Comparison of ENCODE assay signal across 8 cellular contexts in genomic region chr19:19820774-19821315, GRCh38. TPM values are rescaled to one million over a fixed set of nuclear protein-coding genes. Genes with fewer than 3 reads are reported as not detected.
DNase-seq lines count a peak whose midpoint lies in the region; ATAC-seq and TF ChIP-seq lines count a peak whose summit lies in the region.

No MANE protein-coding gene starts in this region.

- 4 to 9% (median 9%) methylated on average over 16 to 17 of the region's 17 CpGs for WGBS in psoas muscle, 3 donors

- intact Hi-C loops in psoas muscle (cut with DNase I): loop anchor here in 1 of 2 donors (2.0 kb wide), 2 partner anchors 44 to 46 kb away; no protein-coding TSS in a partner anchor

- no peak for ATAC-seq in psoas muscle
- ATAC-seq in GM19467 (IDR thresholded peaks at IDR 0.05; ENCODE audit: unreplicated experiment): no peak
- ATAC-seq in HG03135 (IDR thresholded peaks at IDR 0.05; ENCODE audit: unreplicated experiment): no peak
- no peak for ATAC-seq in omental fat pad (ENCODE audit: low FRiP score)

- H3K4me1 ChIP-seq in SJSA1 (replicated peaks) (no peaks in the 10 kb centered on the region), psoas muscle (peaks cover 3% of the 10 kb centered on the region)

- TF ChIP-seq CTCF in GM12865 (IDR thresholded peaks at IDR 0.05; ENCODE audit: insufficient read depth, low read depth, low read length, missing control alignments): no peak
- TF ChIP-seq CTCF in psoas muscle (IDR thresholded peaks at IDR 0.05): no peak
- no peak for TF ChIP-seq CTCF in omental fat pad (IDR thresholded peaks at IDR 0.05)

- no peaks in the 10 kb centered on the region for H3K36me3 ChIP-seq in SJSA1
- H3K36me3 ChIP-seq in psoas muscle (ENCODE audit: insufficient read depth in 1 of 2, low read depth in 1 of 2): peaks cover 0 to 12% of the 10 kb centered on the region in 2 donors

- no peaks in the 10 kb centered on the region for H3K27me3 ChIP-seq in SJSA1 (replicated peaks)
- H3K27me3 ChIP-seq in psoas muscle (ENCODE audit: insufficient read depth in 3 of 3, low read length in 2 of 3): no peaks in the 10 kb centered on the region

- H3K4me3 ChIP-seq in GM12865 (ENCODE audit: low read depth, low read length) (peak overlapping the region; percentile 75), SJSA1 (peak overlapping the region; percentile 57), psoas muscle (peak overlapping the region; percentile 89)

- peak; percentile 33 for DNase-seq in GM12865 (ENCODE audit: low read depth)
- DNase-seq in SJSA1 (ENCODE audit: low read depth in 1 of 2, low spot score in 2 of 2): no peak
- DNase-seq in epithelial cell of prostate (ENCODE audit: low read depth, low spot score): no peak
- DNase-seq in psoas muscle: no peak
- no peak for DNase-seq in occipital lobe (lab: John Stamatoyannopoulos, UW)
- no peak for DNase-seq in omental fat pad (ENCODE audit: low spot score)

- H3K9me3 ChIP-seq in SJSA1 (replicated peaks) (peaks cover 7% of the 10 kb centered on the region), psoas muscle (peaks cover 8% of the 10 kb centered on the region)

- H3K27ac ChIP-seq in SJSA1 (peak overlapping the region; percentile 84), epithelial cell of prostate (peak overlapping the region; percentile 82), psoas muscle (peak overlapping the region; percentile 96)

RNA-seq across cellular contexts. Expression of gene ZNF506, which starts 0.7 kb away (rescaled TPM):
- 5.8 and 44.6 TPM in 2 replicates for total RNA-seq in SJSA1 (2014; rRNA removed; shearing (Covaris generic))
- total RNA-seq in psoas muscle: 10 to 100 TPM in 1 of 4 donors, 1 to 10 TPM in 3; 6.8 to 12.5 (median 8.7) TPM
- 1 to 10 TPM; 2.4 to 8.7 (median 2.7) TPM for polyA plus RNA-seq in psoas muscle
- total RNA-seq in occipital lobe: 69.3 TPM
- 10 to 100 TPM; 20.0 to 47.6 (median 24.0) TPM for total RNA-seq in omental fat pad

RNA-seq across cellular contexts. Expression of gene ZNF253, which starts 44.8 kb away (rescaled TPM):
- 1.6 and 3.0 TPM in 2 replicates for total RNA-seq in SJSA1 (2014; rRNA removed; shearing (Covaris generic))
- total RNA-seq in psoas muscle: 10 to 100 TPM in 1 of 4 donors, 1 to 10 TPM in 3; 4.5 to 10.9 (median 6.5) TPM
- 10 to 100 TPM in 1 of 3 donors, 1 to 10 TPM in 2; 1.5 to 13.5 (median 4.2) TPM for polyA plus RNA-seq in psoas muscle
- 44.3 TPM for total RNA-seq in occipital lobe
- total RNA-seq in omental fat pad: 10 to 100 TPM in 1 of 4 donors, 1 to 10 TPM in 3; 3.0 to 12.8 (median 6.2) TPM
